20 cellular contexts compared by ENCODE assay signal in the genomic region with DNA sequence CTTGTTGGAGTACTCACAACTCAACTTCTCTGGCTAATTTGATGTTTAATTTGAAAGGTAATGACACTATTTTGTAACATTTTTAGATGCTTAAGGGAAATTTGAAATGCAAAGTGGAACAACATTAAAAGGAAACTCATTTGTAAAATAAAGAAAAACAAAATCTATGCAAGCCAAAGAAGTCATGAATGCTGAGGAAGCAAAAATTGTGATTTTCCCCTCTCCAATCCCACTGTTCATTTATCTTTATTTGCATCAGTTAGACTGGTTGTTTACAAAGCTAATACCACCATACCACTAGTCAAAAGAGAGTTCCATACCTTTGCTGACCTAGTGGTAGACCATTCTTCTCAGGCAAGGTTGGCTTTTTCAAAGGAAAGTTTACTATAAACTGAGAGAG. TPM values are rescaled to one million over a fixed set of nuclear protein-coding genes. Genes with fewer than 3 reads are reported as not detected.
DNase-seq lines count a peak whose midpoint lies in the region; ATAC-seq and TF ChIP-seq lines count a peak whose summit lies in the region.
"Had no signal": no experiment of that assay in that cellular context is flagged by ENCODE, and none has a peak within 500 bp of the region (broad histone marks: within the 10 kb centered on the region; RNA-seq: fewer than 3 reads in every experiment).

No MANE protein-coding gene starts in this region.

- no peaks in the 10 kb centered on the region for H3K9me3 Mint-ChIP-seq in mesothelial cell of epicardium

- H3K9me3 ChIP-seq in DOHH2 (ENCODE audit: control insufficient read depth, insufficient read depth, low read length) (no peaks in the 10 kb centered on the region), HCT116 (ENCODE audit: control insufficient read depth in 1 of 2, insufficient read depth in 1 of 2, low read depth in 1 of 2, low read length in 2 of 2) (no peaks in the 10 kb centered on the region; a peak in 1 of 4 replicates), WERI-Rb-1 (ENCODE audit: severe bottlenecking) (no peaks in the 10 kb centered on the region)
- H3K9me3 ChIP-seq: Caco-2, stomach, upper lobe of left lung had no signal

- ATAC-seq in HCT116, result no peak
- ATAC-seq: foreskin keratinocyte; naive thymus-derived CD4-positive, alpha-beta T cell had no signal

- BruUV-seq in HCT116 (replicated peaks; lab: Mats Ljungman, UMichigan), result TSS peak; percentile 74

- H3K27me3 Mint-ChIP-seq in mesothelial cell of epicardium (ENCODE audit: low read depth), result no peaks in the 10 kb centered on the region

- peak overlapping the region; percentile 87 for H3K4me3 ChIP-seq in DOHH2 (ENCODE audit: low read length)
- no peak overlapping the region for H3K4me3 ChIP-seq in HCT116 (replicated peaks in 1 of 2; ENCODE audit: low read depth in 1 of 2, low read length in 2 of 2)
- peak overlapping the region; percentile 63 for H3K4me3 ChIP-seq in WERI-Rb-1 (ENCODE audit: low read depth, low read length)
- H3K4me3 ChIP-seq: SJSA1 had no signal

- no peak overlapping the region for H2AFZ ChIP-seq in HCT116 (ENCODE audit: low read depth, low read length, poor library complexity, severe bottlenecking)

- no peak for TF ChIP-seq POLR2A in HCT116 (IDR thresholded peaks at IDR 0.05; ENCODE audit: borderline replicate concordance, extremely low read depth, insufficient read depth, insufficient read length)

- TF ChIP-seq CTCF in DOHH2 (IDR thresholded peaks at IDR 0.05; ENCODE audit: low read depth, low read length, poor library complexity, severe bottlenecking) (no peak), HCT116 (IDR thresholded peaks at IDR 0.05 in 2 of 3, conservative IDR thresholded peaks at IDR 0.05 in 1 of 3; ENCODE audit: borderline replicate concordance in 1 of 3, insufficient read depth in 1 of 3, low read depth in 2 of 3, low read length in 2 of 3) (no peak), WERI-Rb-1 (IDR thresholded peaks at IDR 0.05; ENCODE audit: low read depth, low read length) (no peak), mesothelial cell of epicardium (IDR thresholded peaks at IDR 0.05; ENCODE audit: unreplicated experiment) (no peak)

- H3K79me2 ChIP-seq in DOHH2 (ENCODE audit: control insufficient read depth, low read length) (peaks cover 28% of the 10 kb centered on the region), HCT116 (ENCODE audit: insufficient read depth, low read length) (peaks cover 14% of the 10 kb centered on the region)

- RAD21 ChIA-PET in HCT116 (lab: Charles Lee; ENCODE audit: low non-redundant PET in 1 of 2, low total read pairs in 2 of 2, uncharacterized antibody in 2 of 2, unreplicated experiment in 2 of 2), result no interaction called here

- CTCF ChIA-PET in HCT116 (lab: Charles Lee), result interaction anchor here (0.8 kb wide), 1 partner anchor 28 kb away, joined by 3 read pairs; no protein-coding TSS in a partner anchor

- no peaks in the 10 kb centered on the region for H4K20me1 ChIP-seq in DOHH2 (ENCODE audit: control insufficient read depth, insufficient read depth, low read depth, low read length)
- H4K20me1 ChIP-seq in HCT116 (ENCODE audit: insufficient read depth), result no peaks in the 10 kb centered on the region

- H3K9me2 ChIP-seq in DOHH2 (replicated peaks; ENCODE audit: control insufficient read depth, low read length) (no peaks in the 10 kb centered on the region), HCT116 (ENCODE audit: insufficient read depth) (no peaks in the 10 kb centered on the region)

- peaks cover 3% of the 10 kb centered on the region; the same call in 1 of the 2 replicates for H3K27me3 ChIP-seq in DOHH2 (ENCODE audit: control insufficient read depth, low read length)
- no peaks in the 10 kb centered on the region for H3K27me3 ChIP-seq in HCT116 (ENCODE audit: insufficient read depth, low read length)
- no peaks in the 10 kb centered on the region for H3K27me3 ChIP-seq in WERI-Rb-1 (ENCODE audit: insufficient read depth, low read depth, severe bottlenecking)
- H3K27me3 ChIP-seq: cardiac muscle cell, foreskin keratinocyte, stomach, upper lobe of left lung had no signal

- no peak overlapping the region for H3K9ac ChIP-seq in HCT116 (ENCODE audit: low read length)

- H3K36me3 ChIP-seq in DOHH2 (ENCODE audit: control insufficient read depth, low read length) (no peaks in the 10 kb centered on the region), HCT116 (ENCODE audit: control insufficient read depth in 1 of 2, insufficient read depth in 2 of 2, low read length in 2 of 2) (no peaks in the 10 kb centered on the region), WERI-Rb-1 (no peaks in the 10 kb centered on the region)
- H3K36me3 ChIP-seq: cardiac muscle cell, SJSA1, stomach, upper lobe of left lung had no signal

- H3F3A ChIP-seq in DOHH2 (ENCODE audit: control insufficient read depth, insufficient read depth), result peaks cover 8% of the 10 kb centered on the region; the same call in 1 of the 2 replicates

- intact Hi-C loops in HCT116 (cut with micrococcal nuclease), result no loop called here

- peaks cover 31% of the 10 kb centered on the region for H3K4me1 ChIP-seq in DOHH2 (ENCODE audit: control insufficient read depth, low read length)
- peaks cover 3 to 37% of the 10 kb centered on the region in 2 experiments; a peak in 2 of 4 replicates for H3K4me1 ChIP-seq in HCT116 (ENCODE audit: control insufficient read depth in 1 of 2, insufficient read depth in 2 of 2, low read length in 2 of 2)

- peak overlapping the region; percentile 70; the same call in 1 of the 2 replicates for H3K27ac ChIP-seq in DOHH2 (ENCODE audit: low read depth, low read length)
- H3K27ac ChIP-seq in HCT116 (ENCODE audit: low read depth, low read length), result no peak overlapping the region
- H3K27ac ChIP-seq in WERI-Rb-1, result no peak overlapping the region
- H3K27ac ChIP-seq: cardiac muscle cell, foreskin keratinocyte, SJSA1 had no signal

- peaks cover 50% of the 10 kb centered on the region for H3K4me1 Mint-ChIP-seq in mesothelial cell of epicardium

- TF ChIP-seq RAD21 in HCT116 (IDR thresholded peaks at IDR 0.05; ENCODE audit: low read depth), result no peak

- peak overlapping the region; percentile 82 for H3K4me3 Mint-ChIP-seq in mesothelial cell of epicardium

- POLR2A ChIA-PET in HCT116 (lab: Charles Lee), result no interaction called here

- peak overlapping the region; percentile 83 for H3K27ac Mint-ChIP-seq in mesothelial cell of epicardium

- DNase-seq in HCT116 (ENCODE audit: low read depth, low spot score) (no peak), WERI-Rb-1 (no peak), mesothelial cell of epicardium (ENCODE audit: low spot score in 2 of 2, unreplicated experiment in 2 of 2) (no peak), NOMO-1 (lab: John Stamatoyannopoulos, UW; ENCODE audit: unreplicated experiment in 2 of 2) (no peak), cerebellar cortex (ENCODE audit: low spot score) (no peak)
- no peak for DNase-seq in stimulated activated CD4-positive, alpha-beta T cell treated with anti-CD3 and anti-CD28 coated beads, Interleukin-2, amount 100 ng/mL, for 48 hours
- DNase-seq: activated CD8-positive, alpha-beta memory T cell treated with anti-CD3 and anti-CD28 coated beads for 24 hours; Caco-2; dermis blood vessel endothelial cell; GOT3; NCI-H526 treated with DMSO at 0.1 percent for 48 hours; small intestine; stimulated activated CD4-positive, alpha-beta T cell treated with anti-CD3 and anti-CD28 coated beads, Interleukin-4, amount 100 ng/mL, for 1 hour; stomach; upper lobe of left lung had no signal

- no peaks in the 10 kb centered on the region for H3K36me3 Mint-ChIP-seq in mesothelial cell of epicardium
- H3K36me3 Mint-ChIP-seq: naive thymus-derived CD4-positive, alpha-beta T cell had no signal

- H3K4me2 ChIP-seq in DOHH2 (ENCODE audit: low read length) (peak overlapping the region; percentile 86), HCT116 (ENCODE audit: low read length) (peak overlapping the region; percentile 11; the same call in 1 of the 2 replicates)

TF ChIP-seq in HCT116, 20 proteins besides CTCF, POLR2A, EP300 and RAD21:
- TF ChIP-seq CBX3 (IDR thresholded peaks at IDR 0.05; ENCODE audit: low read depth) (no peak), EGR1 (IDR thresholded peaks at IDR 0.05; ENCODE audit: low read depth) (no peak), EZH2phosphoT487 (IDR thresholded peaks at IDR 0.05; ENCODE audit: borderline replicate concordance) (no peak), ZNF274 (IDR thresholded peaks at IDR 0.05; ENCODE audit: low read depth, low read length) (no peak), EZH2 (IDR thresholded peaks at IDR 0.05) (no peak), ZFX (IDR thresholded peaks at IDR 0.05) (no peak), ELF1 (IDR thresholded peaks at IDR 0.05; ENCODE audit: borderline replicate concordance, low read depth) (no peak)
- TF ChIP-seq, protein P1, sequence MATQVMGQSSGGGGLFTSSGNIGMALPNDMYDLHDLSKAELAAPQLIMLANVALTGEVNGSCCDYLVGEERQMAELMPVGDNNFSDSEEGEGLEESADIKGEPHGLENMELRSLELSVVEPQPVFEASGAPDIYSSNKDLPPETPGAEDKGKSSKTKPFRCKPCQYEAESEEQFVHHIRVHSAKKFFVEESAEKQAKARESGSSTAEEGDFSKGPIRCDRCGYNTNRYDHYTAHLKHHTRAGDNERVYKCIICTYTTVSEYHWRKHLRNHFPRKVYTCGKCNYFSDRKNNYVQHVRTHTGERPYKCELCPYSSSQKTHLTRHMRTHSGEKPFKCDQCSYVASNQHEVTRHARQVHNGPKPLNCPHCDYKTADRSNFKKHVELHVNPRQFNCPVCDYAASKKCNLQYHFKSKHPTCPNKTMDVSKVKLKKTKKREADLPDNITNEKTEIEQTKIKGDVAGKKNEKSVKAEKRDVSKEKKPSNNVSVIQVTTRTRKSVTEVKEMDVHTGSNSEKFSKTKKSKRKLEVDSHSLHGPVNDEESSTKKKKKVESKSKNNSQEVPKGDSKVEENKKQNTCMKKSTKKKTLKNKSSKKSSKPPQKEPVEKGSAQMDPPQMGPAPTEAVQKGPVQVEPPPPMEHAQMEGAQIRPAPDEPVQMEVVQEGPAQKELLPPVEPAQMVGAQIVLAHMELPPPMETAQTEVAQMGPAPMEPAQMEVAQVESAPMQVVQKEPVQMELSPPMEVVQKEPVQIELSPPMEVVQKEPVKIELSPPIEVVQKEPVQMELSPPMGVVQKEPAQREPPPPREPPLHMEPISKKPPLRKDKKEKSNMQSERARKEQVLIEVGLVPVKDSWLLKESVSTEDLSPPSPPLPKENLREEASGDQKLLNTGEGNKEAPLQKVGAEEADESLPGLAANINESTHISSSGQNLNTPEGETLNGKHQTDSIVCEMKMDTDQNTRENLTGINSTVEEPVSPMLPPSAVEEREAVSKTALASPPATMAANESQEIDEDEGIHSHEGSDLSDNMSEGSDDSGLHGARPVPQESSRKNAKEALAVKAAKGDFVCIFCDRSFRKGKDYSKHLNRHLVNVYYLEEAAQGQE (IDR thresholded peaks at IDR 0.05; ENCODE audit: low read depth), result no peak
- TF ChIP-seq, protein P2, sequence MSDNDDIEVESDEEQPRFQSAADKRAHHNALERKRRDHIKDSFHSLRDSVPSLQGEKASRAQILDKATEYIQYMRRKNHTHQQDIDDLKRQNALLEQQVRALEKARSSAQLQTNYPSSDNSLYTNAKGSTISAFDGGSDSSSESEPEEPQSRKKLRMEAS (IDR thresholded peaks at IDR 0.05), result no peak

RNA-seq across cellular contexts. Expression of gene B4GALT6, which starts 2.2 kb away (rescaled TPM):
- total RNA-seq in HCT116 (2021; ENCODE audit: unreplicated experiment), result 16.1 TPM
- 4.8 and 5.7 TPM in 2 replicates for polyA plus RNA-seq in HCT116 (2012)
- 42.0 to 49.9 TPM (median 46.3 TPM) in 3 replicates for total RNA-seq in mesothelial cell of epicardium

Comparison
In these comparisons a context has a peak if more than half of its experiments do, and no peak if none do; other contexts are left out.
1. H3K4me3 ChIP-seq: peak in DOHH2 (single experiment) and WERI-Rb-1 (single experiment); none in HCT116 (0 of 2).